ENCODE assay signal across 11 cellular contexts in the genomic region with DNA sequence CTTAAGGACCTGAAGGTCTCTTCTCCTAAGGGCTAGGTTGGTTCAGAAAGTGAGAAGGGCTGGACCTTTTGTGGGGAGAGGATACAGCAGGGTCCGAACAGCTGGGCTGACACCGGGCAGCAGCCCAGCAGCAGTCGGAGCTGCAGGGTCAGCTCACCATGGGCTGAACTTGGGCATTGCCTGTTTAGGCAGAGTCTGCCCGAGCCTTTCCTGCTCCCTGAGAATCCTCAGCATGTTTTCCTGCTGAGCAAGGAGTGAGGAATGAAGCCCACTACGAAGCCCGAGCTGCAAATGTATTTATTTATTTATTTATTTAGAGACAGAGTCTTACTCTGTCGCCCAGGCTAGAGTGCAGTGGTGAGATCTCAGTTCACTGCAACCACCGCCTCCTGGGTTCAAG.
DNase-seq lines count a peak whose midpoint lies in the region; ATAC-seq and TF ChIP-seq lines count a peak whose summit lies in the region.
"Had no signal": no experiment of that assay in that cellular context is flagged by ENCODE, and none has a peak within 500 bp of the region (broad histone marks: within the 10 kb centered on the region; RNA-seq: fewer than 3 reads in every experiment).

No MANE protein-coding gene starts in this region.

- no peaks in the 10 kb centered on the region for H3K27me3 ChIP-seq in right atrium auricular region
- no peaks in the 10 kb centered on the region for H3K27me3 ChIP-seq in skeletal muscle satellite cell (ENCODE audit: control insufficient read depth, insufficient read depth, low read length)

- H3K9me3 ChIP-seq in right atrium auricular region: no peaks in the 10 kb centered on the region
- H3K9me3 ChIP-seq in skeletal muscle satellite cell (replicated peaks; ENCODE audit: low read length): no peaks in the 10 kb centered on the region

- TF ChIP-seq CTCF in WI38 (IDR thresholded peaks at IDR 0.05; ENCODE audit: low read depth, low read length): no peak
- TF ChIP-seq CTCF in right atrium auricular region (IDR thresholded peaks at IDR 0.05): no peak

- peak overlapping the region; percentile 51 to 70 for H3K27ac ChIP-seq in right atrium auricular region

- H3K4me3 ChIP-seq in WI38 (ENCODE audit: low read depth, low read length) (peak overlapping the region; percentile 42), right atrium auricular region (no peak overlapping the region), skeletal muscle satellite cell (ENCODE audit: low read length) (peak overlapping the region; percentile 33)

- peak overlapping the region; percentile 84 for H3K9ac ChIP-seq in skeletal muscle satellite cell (ENCODE audit: low read depth, low read length)

- peaks cover 0 to 28% of the 10 kb centered on the region in 2 donors for H3K4me1 ChIP-seq in right atrium auricular region
- peaks cover 34% of the 10 kb centered on the region for H3K4me1 ChIP-seq in skeletal muscle satellite cell (ENCODE audit: control insufficient read depth, insufficient read depth, low read length)

- H3K36me3 ChIP-seq in right atrium auricular region (no peaks in the 10 kb centered on the region), skeletal muscle satellite cell (ENCODE audit: insufficient read depth, low read length) (no peaks in the 10 kb centered on the region)

- DNase-seq in ELR (ENCODE audit: low read depth) (peak; percentile 87), right atrium auricular region (ENCODE audit: low spot score) (no peak), NCI-H446 (lab: John Stamatoyannopoulos, UW) (no peak), H4 (ENCODE audit: low spot score) (no peak)
- no peak for DNase-seq in activated effector memory CD4-positive, alpha-beta T cell treated with anti-CD3 and anti-CD28 coated beads, Interleukin-2, amount 50 U/mL, for 16 hours
- DNase-seq: activated T-cell treated with anti-CD3 and anti-CD28 coated beads, Interleukin-2, amount 50 U/mL, for 1 hour; GF-D8; KBM-7 had no signal

- H3K4me2 ChIP-seq in skeletal muscle satellite cell (ENCODE audit: low read length): peak overlapping the region; percentile 76

- ATAC-seq in GM18517 (IDR thresholded peaks at IDR 0.05; ENCODE audit: unreplicated experiment): no peak

Comparison
In these comparisons a context has a peak if more than half of its experiments do, and no peak if none do; other contexts are left out.
1. H3K4me3 ChIP-seq: peak in WI38 (single experiment) and skeletal muscle satellite cell (single experiment); none in right atrium auricular region (0 of 2).